ENCODE assay signal across 8 cellular contexts in the genomic region with DNA sequence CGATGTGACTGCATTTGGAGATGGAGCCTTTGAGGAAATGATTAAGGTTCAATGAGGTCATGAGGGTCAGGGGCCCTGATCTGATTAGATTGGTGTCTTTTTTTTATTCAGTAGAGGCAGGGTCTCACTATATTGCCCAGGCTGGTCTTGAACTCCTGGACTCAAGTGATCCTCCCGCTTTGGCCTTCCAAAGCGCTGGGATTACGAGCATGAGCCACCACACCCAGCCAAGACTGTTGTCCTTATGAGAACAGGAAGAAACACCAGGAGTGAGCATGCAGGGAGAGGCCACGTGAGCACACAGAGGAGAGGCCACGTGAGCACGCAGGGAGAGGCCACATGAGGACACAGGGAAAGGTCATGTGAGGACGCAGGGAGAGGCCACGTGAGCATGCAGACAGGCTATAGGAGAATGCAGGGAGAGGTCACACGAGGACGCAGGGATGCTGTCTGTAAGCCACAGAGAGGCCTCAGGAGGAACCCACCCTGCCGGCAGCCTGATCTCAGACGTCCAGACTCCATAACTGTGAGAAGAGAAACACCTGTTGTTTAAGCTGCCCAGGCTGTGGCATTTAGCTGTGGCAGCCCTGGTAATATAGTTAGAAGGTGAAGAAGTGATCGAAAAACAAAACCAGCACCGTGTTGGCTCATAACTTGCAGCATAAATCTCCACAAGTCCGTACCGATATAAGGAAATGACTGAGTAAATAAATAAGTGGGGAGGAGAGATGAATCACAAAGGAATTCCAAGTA. TPM values are rescaled to one million over a fixed set of nuclear protein-coding genes. Genes with fewer than 3 reads are reported as not detected.
DNase-seq lines count a peak whose midpoint lies in the region; ATAC-seq and TF ChIP-seq lines count a peak whose summit lies in the region.

No MANE protein-coding gene starts in this region.

- no peak for TF ChIP-seq CTCF in BJ (IDR thresholded peaks at IDR 0.05; ENCODE audit: insufficient read depth, low read depth, low read length)
- no peak for TF ChIP-seq CTCF in MM.1S (IDR thresholded peaks at IDR 0.05; ENCODE audit: low read length)
- TF ChIP-seq CTCF in adrenal gland (IDR thresholded peaks at IDR 0.05) = no peak
- TF ChIP-seq CTCF in lower lobe of right lung (IDR thresholded peaks at IDR 0.05) = no peak
- no peak for TF ChIP-seq CTCF in GM10266 (IDR thresholded peaks at IDR 0.05; ENCODE audit: control insufficient read depth, insufficient read depth, low read depth, missing control alignments)
- no peak for TF ChIP-seq CTCF in GM20000 (IDR thresholded peaks at IDR 0.05; ENCODE audit: extremely low read depth, missing control alignments)

- H3K4me3 ChIP-seq in BJ (ENCODE audit: low read depth, low read length) = no peak overlapping the region
- H3K4me3 ChIP-seq in MM.1S (ENCODE audit: low read length) = no peak overlapping the region
- H3K4me3 ChIP-seq in adrenal gland = no peak overlapping the region
- no peak overlapping the region for H3K4me3 ChIP-seq in lower lobe of right lung

- no peaks in the 10 kb centered on the region for H3K9me3 ChIP-seq in MM.1S (replicated peaks; ENCODE audit: insufficient read depth, low read length)
- no peaks in the 10 kb centered on the region for H3K9me3 ChIP-seq in adrenal gland (replicated peaks in 1 of 3)
- H3K9me3 ChIP-seq in lower lobe of right lung = no peaks in the 10 kb centered on the region

- H3K27ac ChIP-seq in MM.1S (ENCODE audit: low read length) (peak overlapping the region; percentile 28; the same call in 1 of the 2 replicates), adrenal gland (peak overlapping the region; percentile 24 to 73 (median 43)), lower lobe of right lung (peak overlapping the region; percentile 71)

- no peak overlapping the region for H3K27ac Mint-ChIP-seq in activated CD8-positive, alpha-beta T cell treated with anti-CD3 and anti-CD28 coated beads, Interleukin-2, amount 10 ng/mL, durations not matched to agents 7 days and 5 days

- peaks cover 22% of the 10 kb centered on the region for H3K4me1 Mint-ChIP-seq in activated CD8-positive, alpha-beta T cell treated with anti-CD3 and anti-CD28 coated beads, Interleukin-2, amount 10 ng/mL, durations not matched to agents 7 days and 5 days (ENCODE audit: low read depth)

- peak in 1 of 2 donors; percentile 45 for TF ChIP-seq POLR2A in adrenal gland (IDR thresholded peaks at IDR 0.05)

- H3F3A ChIP-seq in MM.1S (ENCODE audit: insufficient read depth, low read length) = peaks cover 7% of the 10 kb centered on the region

- H3K9ac ChIP-seq in MM.1S (ENCODE audit: low read length) = no peak overlapping the region

- H3K79me2 ChIP-seq in MM.1S (ENCODE audit: low read length) = no peaks in the 10 kb centered on the region

- H3K4me3 Mint-ChIP-seq in activated CD8-positive, alpha-beta T cell treated with anti-CD3 and anti-CD28 coated beads, Interleukin-2, amount 10 ng/mL, durations not matched to agents 7 days and 5 days = no peak overlapping the region

- intact Hi-C loops in adrenal gland (cut with DNase I) = no loop called here
- intact Hi-C loops in lower lobe of right lung (cut with DNase I) = no loop called here

- CTCF ChIA-PET in BJ (lab: Yijun Ruan, JAX) = no interaction called here
- CTCF ChIA-PET in activated CD8-positive, alpha-beta T cell treated with anti-CD3 and anti-CD28 coated beads, Interleukin-2, amount 10 ng/mL, durations not matched to agents 7 days and 5 days (lab: Charles Lee) = interaction anchor here (1.2 kb wide), 1 partner anchor 12 kb away, joined by 4 read pairs; no protein-coding TSS in a partner anchor

- WGBS in adrenal gland, 4 donors = 39 to 51% (median 49%) methylated on average over 13 to 17 of the region's 17 CpGs

- no peak overlapping the region for H3K4me2 ChIP-seq in MM.1S (ENCODE audit: low read depth, low read length)

- H3K9me2 ChIP-seq in MM.1S (replicated peaks; ENCODE audit: insufficient read depth, low read length) = no peaks in the 10 kb centered on the region

- peak; percentile 75 for DNase-seq in BJ (ENCODE audit: low read depth)
- DNase-seq in MM.1S = no peak
- peak; percentile 62 to 96 (median 89) for DNase-seq in adrenal gland
- peak; percentile 93 for DNase-seq in lower lobe of right lung
- DNase-seq in GM10266 (ENCODE audit: extremely low spot score) = no peak
- DNase-seq in GM20000 (ENCODE audit: low spot score) = no peak
- DNase-seq in activated CD8-positive, alpha-beta T cell treated with anti-CD3 and anti-CD28 coated beads, Interleukin-2, amount 10 ng/mL, durations not matched to agents 7 days and 5 days = no peak

- peak overlapping the region; percentile 42 for H2AFZ ChIP-seq in MM.1S (ENCODE audit: low read length)

- H3K4me1 ChIP-seq in MM.1S (ENCODE audit: low read length) (no peaks in the 10 kb centered on the region), adrenal gland (replicated peaks in 1 of 2) (peaks cover 0 to 13% of the 10 kb centered on the region in 2 donors), lower lobe of right lung (peaks cover 49% of the 10 kb centered on the region)

- peaks cover 2% of the 10 kb centered on the region for H3K27me3 Mint-ChIP-seq in activated CD8-positive, alpha-beta T cell treated with anti-CD3 and anti-CD28 coated beads, Interleukin-2, amount 10 ng/mL, durations not matched to agents 7 days and 5 days (ENCODE audit: low read depth)

- H3K27me3 ChIP-seq in BJ (ENCODE audit: control insufficient read depth, insufficient read depth, low read length) (no peaks in the 10 kb centered on the region), MM.1S (replicated peaks; ENCODE audit: insufficient read depth, low read length) (no peaks in the 10 kb centered on the region), adrenal gland (no peaks in the 10 kb centered on the region), lower lobe of right lung (ENCODE audit: low read depth) (no peaks in the 10 kb centered on the region)

- no peaks in the 10 kb centered on the region for H4K20me1 ChIP-seq in MM.1S (ENCODE audit: insufficient read depth, low read length)

- ATAC-seq in lower lobe of right lung (peak; percentile 63 to 83), HG02763 (IDR thresholded peaks at IDR 0.05; ENCODE audit: unreplicated experiment) (no peak)
- ATAC-seq in activated CD8-positive, alpha-beta T cell treated with anti-CD3 and anti-CD28 coated beads, Interleukin-2, amount 10 ng/mL, durations not matched to agents 7 days and 5 days = no peak

- POLR2A ChIA-PET in BJ (lab: Charles Lee) = interaction anchor here (0.6 kb wide), 1 partner anchor 9 kb away, joined by 4 read pairs; no protein-coding TSS in a partner anchor
- POLR2A ChIA-PET in activated CD8-positive, alpha-beta T cell treated with anti-CD3 and anti-CD28 coated beads, Interleukin-2, amount 10 ng/mL, durations not matched to agents 7 days and 5 days (lab: Charles Lee) = no interaction called here

- no peaks in the 10 kb centered on the region for H3K36me3 ChIP-seq in BJ (ENCODE audit: control insufficient read depth, insufficient read depth, low read length)
- H3K36me3 ChIP-seq in MM.1S (replicated peaks; ENCODE audit: insufficient read depth, low read length) = no peaks in the 10 kb centered on the region
- H3K36me3 ChIP-seq in adrenal gland (replicated peaks in 1 of 2) = no peaks in the 10 kb centered on the region
- no peaks in the 10 kb centered on the region for H3K36me3 ChIP-seq in lower lobe of right lung

- no peaks in the 10 kb centered on the region for H3K9me3 Mint-ChIP-seq in activated CD8-positive, alpha-beta T cell treated with anti-CD3 and anti-CD28 coated beads, Interleukin-2, amount 10 ng/mL, durations not matched to agents 7 days and 5 days (ENCODE audit: insufficient read depth)

- peaks cover 2% of the 10 kb centered on the region for H3K36me3 Mint-ChIP-seq in activated CD8-positive, alpha-beta T cell treated with anti-CD3 and anti-CD28 coated beads, Interleukin-2, amount 10 ng/mL, durations not matched to agents 7 days and 5 days (ENCODE audit: low read depth)

RNA-seq across cellular contexts. Expression of a gene that starts 14.5 kb away (rescaled TPM):
- 57.6 and 118 TPM in 2 replicates for polyA plus RNA-seq in BJ (2011; rRNA removed)
- polyA minus RNA-seq in BJ (2011; rRNA and poly(A)+ RNA removed) = 68.4 and 76.6 TPM in 2 replicates
- total RNA-seq in adrenal gland = 100 to 1,000 TPM in 4 of 8 donors, 10 to 100 TPM in 4; 49.8 to 185 (median 97.4) TPM
- polyA plus RNA-seq in adrenal gland = 100 to 1,000 TPM; 126 to 171 (median 153) TPM
- 146 TPM for total RNA-seq in lower lobe of right lung
- total RNA-seq in activated CD8-positive, alpha-beta T cell treated with anti-CD3 and anti-CD28 coated beads, Interleukin-2, amount 10 ng/mL, durations not matched to agents 7 days and 5 days = 100 to 1,000 TPM in 1 of 2 experiments, 10 to 100 TPM in 1; 99.5 to 111 TPM

RNA-seq across cellular contexts. Expression of a gene that starts 29.4 kb away (rescaled TPM):
- polyA plus RNA-seq in BJ (2011; rRNA removed) (0.06 and 0.22 TPM in 2 replicates), adrenal gland (1 to 10 TPM in 2 of 3 donors, not detected in 1; 1.1 to 4.2 TPM)
- 0.09 and 0.36 TPM in 2 replicates for polyA minus RNA-seq in BJ (2011; rRNA and poly(A)+ RNA removed)
- total RNA-seq in adrenal gland (1 to 10 TPM in 6 of 8 donors, under 1 TPM in 1, not detected in 1; 0.83 to 4.1 (median 1.8) TPM), lower lobe of right lung (7.1 TPM)
- total RNA-seq in activated CD8-positive, alpha-beta T cell treated with anti-CD3 and anti-CD28 coated beads, Interleukin-2, amount 10 ng/mL, durations not matched to agents 7 days and 5 days = 100 to 1,000 TPM; 334 to 355 TPM

RNA-seq across cellular contexts. Expression of a gene that starts 45.5 kb away (rescaled TPM):
- 18.9 and 34.4 TPM in 2 replicates for polyA plus RNA-seq in BJ (2011; rRNA removed)
- polyA minus RNA-seq in BJ (2011; rRNA and poly(A)+ RNA removed) = 8.2 and 13.7 TPM in 2 replicates
- total RNA-seq in adrenal gland = 10 to 100 TPM in 5 of 8 donors, 1 to 10 TPM in 3; 3.4 to 24.3 (median 13.0) TPM
- 1 to 10 TPM; 1.4 to 4.3 (median 3.7) TPM for polyA plus RNA-seq in adrenal gland
- total RNA-seq in lower lobe of right lung = 44.5 TPM
- total RNA-seq in activated CD8-positive, alpha-beta T cell treated with anti-CD3 and anti-CD28 coated beads, Interleukin-2, amount 10 ng/mL, durations not matched to agents 7 days and 5 days = under 1 TPM; 0.92 to 0.94 TPM

RNA-seq across cellular contexts. Expression of a gene that starts 59.2 kb away (rescaled TPM):
- polyA plus RNA-seq in BJ (2011; rRNA removed) = 152 and 338 TPM in 2 replicates
- polyA minus RNA-seq in BJ (2011; rRNA and poly(A)+ RNA removed) = 101 and 154 TPM in 2 replicates
- total RNA-seq in adrenal gland = 10 to 100 TPM; 21.9 to 58.6 (median 40.1) TPM
- polyA plus RNA-seq in adrenal gland = 10 to 100 TPM in 2 of 3 donors, 1 to 10 TPM in 1; 2.7 to 14.4 (median 10.5) TPM
- 81.9 TPM for total RNA-seq in lower lobe of right lung
- 100 to 1,000 TPM; 257 to 264 TPM for total RNA-seq in activated CD8-positive, alpha-beta T cell treated with anti-CD3 and anti-CD28 coated beads, Interleukin-2, amount 10 ng/mL, durations not matched to agents 7 days and 5 days

Comparison
In these comparisons a context has a peak if more than half of its experiments do, and no peak if none do; other contexts are left out.
1. DNase-seq: peak in BJ (single experiment), adrenal gland (7 of 7) and lower lobe of right lung (single experiment); none in MM.1S (single experiment), GM10266 (single experiment), GM20000 (single experiment) and activated CD8-positive, alpha-beta T cell treated with anti-CD3 and anti-CD28 coated beads, Interleukin-2, amount 10 ng/mL, durations not matched to agents 7 days and 5 days (single experiment).
2. ATAC-seq: peak in lower lobe of right lung (2 of 2); none in HG02763 (single experiment) and activated CD8-positive, alpha-beta T cell treated with anti-CD3 and anti-CD28 coated beads, Interleukin-2, amount 10 ng/mL, durations not matched to agents 7 days and 5 days (single experiment).
3. RNA of a gene that starts 29.4 kb away (total RNA-seq): 334 to 355 TPM in activated CD8-positive, alpha-beta T cell treated with anti-CD3 and anti-CD28 coated beads, Interleukin-2, amount 10 ng/mL, durations not matched to agents 7 days and 5 days; 7.1 TPM in lower lobe of right lung (single experiment) and 0.83 to 4.1 TPM in adrenal gland; every median in the first group is over 10 times any median in the second.
4. Peak in every context shown above with its lines, with median percentiles within 50 percentile points of each other: H3K27ac ChIP-seq.